Comparison of ENCODE assay signal across 21 cellular contexts in genomic region chr2:37705191-37705590, GRCh38.
"Had no signal": no experiment of that assay in that cellular context is flagged by ENCODE, and none has a peak within 500 bp of the region (broad histone marks: within the 10 kb centered on the region; RNA-seq: fewer than 3 reads in every experiment).

No MANE protein-coding gene starts in this region.

- FAIRE-seq: kidney, small intestine, urothelium cell line had no signal

- H3K4me3 ChIP-seq: coronary artery, gastrocnemius medialis, right lobe of liver, thoracic aorta, tibial nerve, upper lobe of left lung had no signal

- H3K27me3 ChIP-seq: gastrocnemius medialis, right lobe of liver, tibial nerve, upper lobe of left lung had no signal

- H3K4me1 ChIP-seq: parathyroid adenoma, right lobe of liver had no signal

- H3K36me3 Mint-ChIP-seq: natural killer cell; stimulated activated naive B cell treated with anti-CD40 and anti-IgM and Interleukin-4, amounts not matched to agents 10 μg/mL and 1 μg/mL and 100 μg/mL, for 72 hours had no signal

- H3K27me3 Mint-ChIP-seq: progenitor cell of endocrine pancreas; stimulated activated naive CD8-positive, alpha-beta T cell treated with anti-CD3 and anti-CD28 coated beads, Interleukin-15, Interleukin-2, amounts not matched to agents 100 ng/mL and 50 ng/mL, for 24 hours had no signal

- H3K36me3 ChIP-seq: gastrocnemius medialis, right lobe of liver, thoracic aorta, tibial nerve, upper lobe of left lung had no signal

- H3K9ac ChIP-seq: parathyroid adenoma had no signal

- H3K79me2 ChIP-seq: parathyroid adenoma had no signal

- H3K9me3 ChIP-seq: gastrocnemius medialis, right lobe of liver, thoracic aorta, tibial nerve, upper lobe of left lung had no signal

- ATAC-seq: gastrocnemius medialis; left lobe of liver; natural killer cell; right lobe of liver; stimulated activated naive B cell treated with anti-CD40 and anti-IgM and Interleukin-4, amounts not matched to agents 10 μg/mL and 1 μg/mL and 100 μg/mL, for 72 hours had no signal

- DNase-seq: dermis blood vessel endothelial cell; effector memory CD4-positive, alpha-beta T cell; gastrocnemius medialis; head of caudate nucleus; kidney; natural killer cell; occipital lobe; right lobe of liver; small intestine; stimulated activated CD4-positive, alpha-beta T cell treated with anti-CD3 and anti-CD28 coated beads, Interleukin-15, amount 100 ng/mL, for 24 hours; stimulated activated CD4-positive, alpha-beta T cell treated with anti-CD3 and anti-CD28 coated beads, Interleukin-2, amount 100 ng/mL, for 48 hours; stimulated activated naive B cell treated with anti-CD40 and anti-IgM and Interleukin-4, amounts not matched to agents 10 μg/mL and 1 μg/mL and 100 μg/mL, for 72 hours; upper lobe of left lung had no signal

- H3K27ac ChIP-seq: coronary artery, gastrocnemius medialis, parathyroid adenoma, right lobe of liver, thoracic aorta, tibial nerve, upper lobe of left lung had no signal

- H2AFZ ChIP-seq: parathyroid adenoma had no signal

- H3K4me3 Mint-ChIP-seq: natural killer cell; stimulated activated naive B cell treated with anti-CD40 and anti-IgM and Interleukin-4, amounts not matched to agents 10 μg/mL and 1 μg/mL and 100 μg/mL, for 72 hours; stimulated activated naive CD8-positive, alpha-beta T cell treated with anti-CD3 and anti-CD28 coated beads, Interleukin-15, Interleukin-2, amounts not matched to agents 100 ng/mL and 50 ng/mL, for 24 hours had no signal

- H3K27ac Mint-ChIP-seq: natural killer cell; progenitor cell of endocrine pancreas; stimulated activated naive B cell treated with anti-CD40 and anti-IgM and Interleukin-4, amounts not matched to agents 10 μg/mL and 1 μg/mL and 100 μg/mL, for 72 hours; stimulated activated naive CD8-positive, alpha-beta T cell treated with anti-CD3 and anti-CD28 coated beads, Interleukin-15, Interleukin-2, amounts not matched to agents 100 ng/mL and 50 ng/mL, for 24 hours had no signal

- H3K9me3 Mint-ChIP-seq: natural killer cell had no signal
